ENCODE assay signal across 12 cellular contexts in genomic region chr4:139552506-139552905, GRCh38. TPM values are rescaled to one million over a fixed set of nuclear protein-coding genes. Genes with fewer than 3 reads are reported as not detected.
DNase-seq lines count a peak whose midpoint lies in the region; ATAC-seq, FAIRE-seq and TF ChIP-seq lines count a peak whose summit lies in the region.
"Had no signal": no experiment of that assay in that cellular context is flagged by ENCODE, and none has a peak within 500 bp of the region (broad histone marks: within the 10 kb centered on the region; RNA-seq: fewer than 3 reads in every experiment).

No MANE protein-coding gene starts in this region.

- H3K4me3 ChIP-seq in PC-9, result no peak overlapping the region
- H3K4me3 ChIP-seq in fibroblast of the aortic adventitia (ENCODE audit: low read depth, low read length), result no peak overlapping the region
- H3K4me3 ChIP-seq in skeletal muscle tissue (ENCODE audit: low read length in 3 of 3), result peak overlapping the region in 2 of 3 donors; percentile 33 to 37

- intact Hi-C loops in CD4-positive, alpha-beta T cell (cut with DNase I, micrococcal nuclease), result loop anchor here in 1 of 2 experiments (5.0 to 10.0 kb wide), 7 partner anchors 55 to 972 kb away; partner anchors contain the start of genes ELMOD2, MAML3, NAA15 and NDUFC1
- intact Hi-C loops in PC-9 (cut with micrococcal nuclease; ENCODE audit: unreplicated experiment), result no loop called here

- no peak overlapping the region for H3K4me3 Mint-ChIP-seq in CD4-positive, alpha-beta T cell
- H3K4me3 Mint-ChIP-seq: activated T-cell treated with anti-CD3 and anti-CD28 coated beads, Interleukin-2, amount 50 U/mL, for 24 hours had no signal

- H3F3A ChIP-seq in PC-9 (ENCODE audit: insufficient read depth, low read depth), result peaks cover 3% of the 10 kb centered on the region; the same call in 1 of the 2 replicates

- in situ Hi-C loops in KBM-7 (cut with MboI; ENCODE audit: low pct_unique_long_range_greater_than_20kb, low sequenced_read_pairs), result no loop called here

- H3K27ac ChIP-seq in CD4-positive, alpha-beta T cell (ENCODE audit: low read depth, low read length), result no peak overlapping the region
- no peak overlapping the region for H3K27ac ChIP-seq in PC-9
- H3K27ac ChIP-seq in skeletal muscle tissue (ENCODE audit: low read depth, low read length), result peak overlapping the region; percentile 98

- H2AFZ ChIP-seq in PC-9, result no peak overlapping the region

- TF ChIP-seq CTCF in CD4-positive, alpha-beta T cell (IDR thresholded peaks at IDR 0.05), result no peak
- TF ChIP-seq CTCF in PC-9 (conservative IDR thresholded peaks at IDR 0.05), result no peak
- TF ChIP-seq CTCF in fibroblast of the aortic adventitia (IDR thresholded peaks at IDR 0.05; ENCODE audit: insufficient read depth, low read length), result no peak
- no peak for TF ChIP-seq CTCF in D721Med (IDR thresholded peaks at IDR 0.05; ENCODE audit: insufficient read depth, missing control alignments)

- H3K4me1 Mint-ChIP-seq in CD4-positive, alpha-beta T cell (ENCODE audit: low read depth), result peaks cover 44% of the 10 kb centered on the region

- no peaks in the 10 kb centered on the region for H3K27me3 ChIP-seq in CD4-positive, alpha-beta T cell (ENCODE audit: control insufficient read depth, insufficient read depth, low read length)
- no peaks in the 10 kb centered on the region for H3K27me3 ChIP-seq in PC-9 (ENCODE audit: insufficient read depth, low read depth)
- H3K27me3 ChIP-seq in skeletal muscle tissue (ENCODE audit: control insufficient read depth in 3 of 3, insufficient read depth in 3 of 3, low read length in 3 of 3), result no peaks in the 10 kb centered on the region

- H3K9me3 Mint-ChIP-seq in CD4-positive, alpha-beta T cell, result no peaks in the 10 kb centered on the region
- H3K9me3 Mint-ChIP-seq: activated T-cell treated with anti-CD3 and anti-CD28 coated beads, Interleukin-2, amount 50 U/mL, for 24 hours had no signal

- peaks cover 19% of the 10 kb centered on the region for H3K36me3 Mint-ChIP-seq in CD4-positive, alpha-beta T cell (ENCODE audit: low read depth)

- no peaks in the 10 kb centered on the region for H3K9me3 ChIP-seq in CD4-positive, alpha-beta T cell (ENCODE audit: control insufficient read depth, low read length)
- no peaks in the 10 kb centered on the region for H3K9me3 ChIP-seq in PC-9 (ENCODE audit: insufficient read depth, low read depth)
- no peaks in the 10 kb centered on the region for H3K9me3 ChIP-seq in skeletal muscle tissue (ENCODE audit: control insufficient read depth in 3 of 3, low read length in 3 of 3)

- DNase-seq in CD4-positive, alpha-beta T cell, result no peak
- DNase-seq in PC-9 (no peak), fibroblast of the aortic adventitia (ENCODE audit: low read depth) (peak; percentile 50), D721Med (ENCODE audit: insufficient read length, low spot score) (no peak), KBM-7 (no peak), urothelium cell line (ENCODE audit: low spot score) (no peak)
- no peak for DNase-seq in activated naive CD4-positive, alpha-beta T cell treated with anti-CD3 and anti-CD28 coated beads, Interleukin-2, amount 50 U/mL, for 16 hours
- DNase-seq: activated T-cell treated with anti-CD3 and anti-CD28 coated beads, Interleukin-2, amount 50 U/mL, for 24 hours; effector memory CD4-positive, alpha-beta T cell; NCI-H510A; T1000 had no signal

- peak overlapping the region; percentile 13 to 68 (median 54) for H3K9ac ChIP-seq in skeletal muscle tissue (ENCODE audit: low read depth in 1 of 3, low read length in 3 of 3)

- H3K79me2 ChIP-seq in PC-9 (ENCODE audit: low read depth), result peaks cover 71% of the 10 kb centered on the region

- peak overlapping the region; percentile 95 for H3K27ac Mint-ChIP-seq in CD4-positive, alpha-beta T cell
- H3K27ac Mint-ChIP-seq: activated T-cell treated with anti-CD3 and anti-CD28 coated beads, Interleukin-2, amount 50 U/mL, for 24 hours had no signal

- H3K27me3 Mint-ChIP-seq in CD4-positive, alpha-beta T cell, result peaks cover 9% of the 10 kb centered on the region

- H3K36me3 ChIP-seq in PC-9 (ENCODE audit: low read depth) (no peaks in the 10 kb centered on the region), skeletal muscle tissue (ENCODE audit: control insufficient read depth in 3 of 3, insufficient read depth in 3 of 3, low read length in 3 of 3) (no peaks in the 10 kb centered on the region)

- POLR2A ChIA-PET in CD4-positive, alpha-beta T cell (lab: Charles Lee), result no interaction called here
- POLR2A ChIA-PET in PC-9 (lab: Charles Lee; ENCODE audit: unreplicated experiment), result interaction anchor here (0.6 to 0.8 kb wide), 4 partner anchors 8 to 136 kb away, joined by 4 to 9 read pairs (median 6); partner anchors contain the start of gene RAB33B

- BruUV-seq in PC-9 (replicated peaks; lab: Mats Ljungman, UMichigan), result no TSS peak

- no peak for ATAC-seq in CD4-positive, alpha-beta T cell (ENCODE audit: poor library complexity)

- H3K4me1 ChIP-seq in PC-9 (replicated peaks; ENCODE audit: insufficient read depth) (peaks cover 18% of the 10 kb centered on the region), skeletal muscle tissue (ENCODE audit: control insufficient read depth in 3 of 3, insufficient read depth in 3 of 3, low read length in 3 of 3) (peaks cover 34 to 54% (median 50%) of the 10 kb centered on the region in 3 donors)

- 0 out of 2 replicates have a peak, but pooled peaks cover 4% of the 10 kb centered on the region for H4K20me1 ChIP-seq in PC-9 (ENCODE audit: insufficient read depth)

- peak overlapping the region; percentile 88; the same call in 1 of the 2 replicates for H3K4me2 ChIP-seq in PC-9

- FAIRE-seq in D721Med (lab: Jason Lieb, UNC) (no peak), urothelium cell line (lab: Jason Lieb, UNC) (no peak)

- CTCF ChIA-PET in CD4-positive, alpha-beta T cell (lab: Charles Lee), result no interaction called here
- CTCF ChIA-PET in PC-9 (lab: Charles Lee), result no interaction called here

- H3K9me2 ChIP-seq in PC-9 (ENCODE audit: insufficient read depth), result no peaks in the 10 kb centered on the region

RNA-seq across cellular contexts. Expression of gene SETD7, which starts 3.5 kb away (rescaled TPM):
- 10 to 100 TPM; 23.1 to 23.5 TPM for total RNA-seq in CD4-positive, alpha-beta T cell
- total RNA-seq in PC-9 (2021) (31.7 and 36.5 TPM in 2 replicates), fibroblast of the aortic adventitia (ENCODE audit: low replicate concordance) (80.3 and 134 TPM in 2 replicates), skeletal muscle tissue (59.0 TPM)

Comparison
In these comparisons a context has a peak if more than half of its experiments do, and no peak if none do; other contexts are left out.
1. H3K4me3 ChIP-seq: peak in skeletal muscle tissue (2 of 3); none in PC-9 (single experiment) and fibroblast of the aortic adventitia (single experiment).